In the genomic region with DNA sequence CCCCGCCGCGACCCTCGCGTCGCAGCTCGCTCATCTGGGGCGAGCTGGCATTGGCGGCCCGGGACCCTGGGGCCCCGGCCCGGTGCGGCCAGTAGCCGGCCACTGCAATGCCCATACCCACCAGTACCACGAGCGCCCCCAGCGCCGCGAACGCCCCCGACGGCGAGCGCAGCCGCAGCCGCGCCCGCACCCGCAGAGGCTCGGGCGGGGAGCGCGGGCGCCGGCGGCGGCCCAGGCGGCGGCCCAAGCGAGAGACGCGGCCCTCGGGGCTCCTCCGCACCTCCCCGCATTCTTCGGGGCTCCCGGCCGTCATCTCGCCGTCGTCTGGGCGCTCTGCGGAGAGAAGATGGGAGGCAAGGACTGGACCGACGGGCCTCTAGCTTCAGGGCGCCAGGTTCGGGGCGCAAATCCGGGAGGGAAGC, we compare ENCODE assay signal across 8 cellular contexts. TPM values are rescaled to one million over a fixed set of nuclear protein-coding genes. Genes with fewer than 3 reads are reported as not detected.
DNase-seq lines count a peak whose midpoint lies in the region; ATAC-seq, FAIRE-seq and TF ChIP-seq lines count a peak whose summit lies in the region.

No MANE protein-coding gene starts in this region.

- H3K4me1 Mint-ChIP-seq in T-helper 17 cell, result peaks cover 11% of the 10 kb centered on the region

- ATAC-seq in T-helper 17 cell, result peak; percentile 24
- no peak for ATAC-seq in GM21423 (IDR thresholded peaks at IDR 0.05; ENCODE audit: unreplicated experiment)
- ATAC-seq in GM21619 (IDR thresholded peaks at IDR 0.05; ENCODE audit: unreplicated experiment), result no peak

- peaks cover 4% of the 10 kb centered on the region for H4K20me1 ChIP-seq in hepatocyte (ENCODE audit: insufficient read depth, poor library complexity, severe bottlenecking)

- H2AFZ ChIP-seq in hepatocyte, result peak overlapping the region; percentile 60

- peak overlapping the region; percentile 66 for H3K4me3 ChIP-seq in hepatocyte
- H3K4me3 ChIP-seq in small intestine (ENCODE audit: low read depth in 1 of 2, low read length in 2 of 2), result peak overlapping the region; percentile 19 to 62

- H3K36me3 Mint-ChIP-seq in T-helper 17 cell (ENCODE audit: low read depth), result peaks cover 11% of the 10 kb centered on the region

- H3K4me1 ChIP-seq in hepatocyte (ENCODE audit: insufficient read depth), result peaks cover 20% of the 10 kb centered on the region
- peaks cover 2 to 4% of the 10 kb centered on the region in 2 donors for H3K4me1 ChIP-seq in small intestine (ENCODE audit: control insufficient read depth in 2 of 2, insufficient read depth in 1 of 2, low read depth in 1 of 2, low read length in 1 of 2)

- FAIRE-seq in small intestine (lab: Jason Lieb, UNC), result no peak

- peaks cover 11% of the 10 kb centered on the region for H3K27me3 Mint-ChIP-seq in T-helper 17 cell

- peak overlapping the region; percentile 98 for H3K27ac ChIP-seq in hepatocyte
- H3K27ac ChIP-seq in small intestine (ENCODE audit: low read depth in 1 of 2, low read length in 1 of 2), result peak overlapping the region in 1 of 2 donors; percentile 80

- 4% methylated on average over 46 of the region's 59 CpGs for WGBS in hepatocyte (ENCODE audit: low lambda C conversion rate, missing lambda C conversion rate)
- WGBS in small intestine, 3 donors, result 2 to 5% (median 3%) methylated on average over 32 to 59 of the region's 59 CpGs

- TF ChIP-seq CTCF in hepatocyte (IDR thresholded peaks at IDR 0.05; ENCODE audit: poor library complexity), result no peak

- peak overlapping the region; percentile 39 for H3K4me3 Mint-ChIP-seq in T-helper 17 cell

- peaks cover 14% of the 10 kb centered on the region for H3K79me2 ChIP-seq in hepatocyte

- peak overlapping the region; percentile 95 for H3K4me2 ChIP-seq in hepatocyte

- H3K9me3 ChIP-seq in T-helper 17 cell (ENCODE audit: control insufficient read depth, low read length, poor library complexity, severe bottlenecking) (no peaks in the 10 kb centered on the region), hepatocyte (ENCODE audit: low read depth) (no peaks in the 10 kb centered on the region), small intestine (ENCODE audit: control insufficient read depth, low read depth) (no peaks in the 10 kb centered on the region)

- peaks cover 13% of the 10 kb centered on the region for H3K27me3 ChIP-seq in hepatocyte
- H3K27me3 ChIP-seq in small intestine (ENCODE audit: control insufficient read depth in 2 of 2, insufficient read depth in 2 of 2, low read length in 2 of 2), result peaks cover 9 to 11% of the 10 kb centered on the region in 2 donors

- H3K9me2 ChIP-seq in hepatocyte (replicated peaks; ENCODE audit: insufficient read depth), result no peaks in the 10 kb centered on the region

- H3K27ac Mint-ChIP-seq in T-helper 17 cell, result no peak overlapping the region

- DNase-seq in DMS53 (lab: John Stamatoyannopoulos, UW) (peak; percentile 50), DMS53 treated with DMSO at 0.1 percent for 48 hours (lab: John Stamatoyannopoulos, UW; ENCODE audit: unreplicated experiment) (no peak), T-helper 17 cell (no peak), hepatocyte (ENCODE audit: low spot score) (peak; percentile 56), small intestine (no peak), OCI-M1 (lab: John Stamatoyannopoulos, UW) (no peak)

- H3K36me3 ChIP-seq in hepatocyte (replicated peaks; ENCODE audit: insufficient read depth, low read depth), result no peaks in the 10 kb centered on the region
- H3K36me3 ChIP-seq in small intestine (ENCODE audit: control insufficient read depth in 2 of 2, insufficient read depth in 2 of 2, low read length in 2 of 2), result no peaks in the 10 kb centered on the region

RNA-seq across cellular contexts. Expression of gene TMEM200B, which starts 2.2 kb away (rescaled TPM):
- total RNA-seq in T-helper 17 cell, result not detected
- total RNA-seq in hepatocyte, result 8.2 and 10.7 TPM in 2 replicates
- polyA plus RNA-seq in hepatocyte, result 8.3 and 11.0 TPM in 2 replicates
- polyA plus RNA-seq in small intestine, result 1 to 10 TPM in 1 of 3 donors, under 1 TPM in 1, not detected in 1; 0.81 to 3.9 TPM

Comparison
In these comparisons a context has a peak if more than half of its experiments do, and no peak if none do; other contexts are left out.
1. DNase-seq: peak in DMS53 (single experiment) and hepatocyte (single experiment); none in DMS53 treated with DMSO at 0.1 percent for 48 hours (single experiment), T-helper 17 cell (0 of 3), small intestine (single experiment) and OCI-M1 (single experiment).